In genomic region chr6:168107191-168107940, GRCh38 we compare ENCODE assay signal across 26 cellular contexts. TPM values are rescaled to one million over a fixed set of nuclear protein-coding genes. Genes with fewer than 3 reads are reported as not detected.
DNase-seq lines count a peak whose midpoint lies in the region; ATAC-seq, FAIRE-seq and TF ChIP-seq lines count a peak whose summit lies in the region.
"Had no signal": no experiment of that assay in that cellular context is flagged by ENCODE, and none has a peak within 500 bp of the region (broad histone marks: within the 10 kb centered on the region; RNA-seq: fewer than 3 reads in every experiment).

No MANE protein-coding gene starts in this region.

- peaks cover 4% of the 10 kb centered on the region for H3K9me3 Mint-ChIP-seq in osteocyte (ENCODE audit: unreplicated experiment)
- H3K9me3 Mint-ChIP-seq: activated CD8-positive, alpha-beta T cell treated with anti-CD3 and anti-CD28 coated beads for 36 hours; activated naive CD4-positive, alpha-beta T cell treated with anti-CD3 and anti-CD28 coated beads, Interleukin-2, amount 50 U/mL, for 24 hours; activated T-cell treated with anti-CD3 and anti-CD28 coated beads, Interleukin-2, amount 50 U/mL, for 24 hours; dendritic cell treated with granulocyte-macrophage colony-stimulating factor and Interleukin-4, amounts not matched to agents 40 ng/mL and 50 ng/mL, for 4 days; nephron progenitor cell; T-helper 2 cell treated with Interferon-gamma antibody and Interleukin-4, amounts not matched to agents 5 μg/mL and 100 μg/mL, for 36 hours; WTC11 had no signal

- no peak for FAIRE-seq in HTR-8/SVneo (lab: Jason Lieb, UNC)
- FAIRE-seq: G401.6 had no signal

- POLR2A ChIA-PET in RWPE1 (lab: Yijun Ruan, JAX; ENCODE audit: low non-redundant PET) = no interaction called here

- H3K27ac Mint-ChIP-seq in osteocyte (ENCODE audit: unreplicated experiment) = peak overlapping the region; percentile 96
- H3K27ac Mint-ChIP-seq: activated CD8-positive, alpha-beta T cell treated with anti-CD3 and anti-CD28 coated beads for 36 hours; activated naive CD4-positive, alpha-beta T cell treated with anti-CD3 and anti-CD28 coated beads, Interleukin-2, amount 50 U/mL, for 24 hours; activated T-cell treated with anti-CD3 and anti-CD28 coated beads, Interleukin-2, amount 50 U/mL, for 24 hours; B cell; dendritic cell treated with granulocyte-macrophage colony-stimulating factor and Interleukin-4, amounts not matched to agents 40 ng/mL and 50 ng/mL, for 4 days; nephron progenitor cell; T-helper 2 cell treated with Interferon-gamma antibody and Interleukin-4, amounts not matched to agents 5 μg/mL and 100 μg/mL, for 36 hours; WTC11 had no signal

- H3K4me3 Mint-ChIP-seq in osteocyte (ENCODE audit: unreplicated experiment) = no peak overlapping the region
- H3K4me3 Mint-ChIP-seq: activated CD8-positive, alpha-beta T cell treated with anti-CD3 and anti-CD28 coated beads for 36 hours; activated naive CD4-positive, alpha-beta T cell treated with anti-CD3 and anti-CD28 coated beads, Interleukin-2, amount 50 U/mL, for 24 hours; activated T-cell treated with anti-CD3 and anti-CD28 coated beads, Interleukin-2, amount 50 U/mL, for 24 hours; B cell; dendritic cell treated with granulocyte-macrophage colony-stimulating factor and Interleukin-4, amounts not matched to agents 40 ng/mL and 50 ng/mL, for 4 days; nephron progenitor cell; T-helper 2 cell treated with Interferon-gamma antibody and Interleukin-4, amounts not matched to agents 5 μg/mL and 100 μg/mL, for 36 hours; WTC11 had no signal

- DNase-seq in DMS53 (lab: John Stamatoyannopoulos, UW) (peak; percentile 28), DMS53 treated with DMSO at 0.1 percent for 48 hours (lab: John Stamatoyannopoulos, UW; ENCODE audit: unreplicated experiment) (no peak), HTR-8/SVneo (ENCODE audit: insufficient read length, low spot score) (peak; percentile 31), cerebellum (ENCODE audit: low spot score) (peak; percentile 26), osteocyte (ENCODE audit: extremely low spot score, unreplicated experiment) (no peak), left lobe of liver (ENCODE audit: low spot score) (no peak), RWPE1 (ENCODE audit: low spot score) (no peak)
- DNase-seq in activated CD4-positive, alpha-beta T cell treated with anti-CD3 and anti-CD28 coated beads, Interleukin-2, amount 50 U/mL, for 48 hours = no peak
- DNase-seq: activated CD8-positive, alpha-beta T cell treated with anti-CD3 and anti-CD28 coated beads for 36 hours; activated T-cell treated with anti-CD3 and anti-CD28 coated beads, Interleukin-2, amount 50 U/mL, for 24 hours; foreskin keratinocyte; kidney glomerular epithelial cell; NCI-H187 treated with DMSO at 0.1 percent for 48 hours; NCI-H524 treated with DMSO at 0.1 percent for 48 hours; nephron progenitor cell; OCI-M1; stimulated activated CD4-positive, alpha-beta T cell treated with anti-CD3 and anti-CD28 coated beads, Interleukin-4, amount 100 ng/mL, for 4 hours had no signal

- no peak overlapping the region for H3K27ac ChIP-seq in RWPE1
- H3K27ac ChIP-seq: 22Rv1, foreskin keratinocyte, SJSA1 had no signal

- CTCF ChIA-PET in RWPE1 (lab: Yijun Ruan, JAX) = interaction anchor here (0.6 to 1.4 kb wide), 2 partner anchors 11 to 12 kb away, joined by 3 read pairs; no protein-coding TSS in a partner anchor

- peaks cover 49% of the 10 kb centered on the region for H3K4me1 Mint-ChIP-seq in osteocyte (ENCODE audit: unreplicated experiment)
- H3K4me1 Mint-ChIP-seq: activated naive CD4-positive, alpha-beta T cell treated with anti-CD3 and anti-CD28 coated beads, Interleukin-2, amount 50 U/mL, for 24 hours; B cell had no signal

- no peaks in the 10 kb centered on the region for H3K27me3 Mint-ChIP-seq in osteocyte (ENCODE audit: unreplicated experiment)

- no peak for TF ChIP-seq CTCF in osteocyte (IDR thresholded peaks at IDR 0.05)
- TF ChIP-seq CTCF in RWPE1 (conservative IDR thresholded peaks at IDR 0.05; ENCODE audit: low read depth) = no peak

- H3K36me3 Mint-ChIP-seq in osteocyte (ENCODE audit: unreplicated experiment) = no peaks in the 10 kb centered on the region
- H3K36me3 Mint-ChIP-seq: activated naive CD4-positive, alpha-beta T cell treated with anti-CD3 and anti-CD28 coated beads, Interleukin-2, amount 50 U/mL, for 24 hours; WTC11 had no signal

- no peak for ATAC-seq in left lobe of liver
- ATAC-seq: activated CD8-positive, alpha-beta T cell treated with anti-CD3 and anti-CD28 coated beads for 36 hours; WTC11 had no signal

RNA-seq across cellular contexts. Expression of gene FRMD1, which starts 28.4 kb away (rescaled TPM):
- total RNA-seq in cerebellum = not detected
- total RNA-seq in osteocyte = 0.05 and 0.34 TPM in 2 replicates
- 0.10 TPM for total RNA-seq in left lobe of liver
- total RNA-seq: activated CD8-positive, alpha-beta T cell treated with anti-CD3 and anti-CD28 coated beads for 36 hours; B cell; foreskin keratinocyte; pulmonary artery endothelial cell; SJSA1 had no signal

Comparison
In these comparisons a context has a peak if more than half of its experiments do, and no peak if none do; other contexts are left out.
1. DNase-seq: peak in DMS53 (single experiment), HTR-8/SVneo (single experiment) and cerebellum (single experiment); none in DMS53 treated with DMSO at 0.1 percent for 48 hours (single experiment), osteocyte (single experiment), left lobe of liver (single experiment), RWPE1 (single experiment) and activated CD4-positive, alpha-beta T cell treated with anti-CD3 and anti-CD28 coated beads, Interleukin-2, amount 50 U/mL, for 48 hours (0 of 2).